ENCODE assay signal across 11 cellular contexts in the genomic region with DNA sequence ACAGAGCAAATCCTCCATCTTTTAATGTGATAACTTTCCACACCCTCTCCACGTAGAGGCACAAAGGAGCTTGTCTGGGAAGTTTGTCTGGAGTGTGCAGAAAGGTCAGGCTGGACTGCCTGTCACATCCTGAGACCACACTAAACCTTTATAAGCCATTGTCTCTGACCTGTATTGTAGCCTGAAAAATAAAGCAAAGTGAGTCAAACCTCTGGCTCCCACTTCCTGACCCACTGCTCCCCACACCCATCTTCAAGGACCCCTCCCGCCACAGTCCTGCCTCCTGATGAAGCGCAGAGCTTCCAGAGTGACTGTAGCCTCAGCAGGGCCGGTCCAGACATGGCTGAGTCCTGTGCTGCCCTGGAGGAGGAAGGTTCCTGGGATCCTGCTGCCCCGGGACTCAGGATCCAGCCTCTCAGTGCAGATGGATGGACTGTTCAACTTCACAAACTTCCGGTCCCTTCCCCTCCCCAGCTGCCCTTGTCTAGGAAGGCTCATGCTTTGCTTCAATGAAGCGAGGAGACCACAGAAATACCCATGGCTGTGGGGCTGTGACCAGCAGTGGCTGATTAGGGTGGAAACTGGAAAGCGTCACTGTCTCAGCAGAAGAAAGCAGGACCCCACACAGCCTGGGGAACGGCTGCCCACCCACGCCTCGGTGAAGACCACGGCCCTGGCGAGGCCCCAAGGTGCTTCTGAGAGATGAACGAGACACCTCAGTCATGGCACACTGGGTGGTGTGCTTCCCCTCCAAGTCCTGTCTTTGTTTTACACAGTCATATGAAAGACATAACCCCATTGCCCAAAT.
DNase-seq lines count a peak whose midpoint lies in the region; ATAC-seq, FAIRE-seq and TF ChIP-seq lines count a peak whose summit lies in the region.
"Had no signal": no experiment of that assay in that cellular context is flagged by ENCODE, and none has a peak within 500 bp of the region (broad histone marks: within the 10 kb centered on the region; RNA-seq: fewer than 3 reads in every experiment).

No MANE protein-coding gene starts in this region.

- H3K9ac ChIP-seq in BLaER1 = peak overlapping the region; percentile 51; the same call in 1 of the 2 replicates

- peaks cover 77% of the 10 kb centered on the region for H3K36me3 ChIP-seq in BLaER1
- peaks cover 46% of the 10 kb centered on the region for H3K36me3 ChIP-seq in RWPE2 (ENCODE audit: low read depth)

- peak overlapping the region; percentile 82 for H3K4me2 ChIP-seq in BLaER1

- TF ChIP-seq CTCF in RWPE2 (IDR thresholded peaks at IDR 0.05; ENCODE audit: poor library complexity, severe bottlenecking) = no peak

- H3K27me3 ChIP-seq in BLaER1 (no peaks in the 10 kb centered on the region), RWPE2 (ENCODE audit: insufficient read depth, poor library complexity, severe bottlenecking) (no peaks in the 10 kb centered on the region)
- H3K27me3 ChIP-seq: BE2C had no signal

- DNase-seq in GM19239 (ENCODE audit: insufficient read length, low spot score) (peak; percentile 35), RWPE2 (ENCODE audit: low spot score) (no peak), caudate nucleus (lab: John Stamatoyannopoulos, UW) (no peak), HuH-7 (ENCODE audit: low spot score) (no peak), NCI-H748 treated with DMSO at 0.1 percent for 48 hours (lab: John Stamatoyannopoulos, UW) (no peak)
- DNase-seq in stimulated activated CD4-positive, alpha-beta T cell treated with anti-CD3 and anti-CD28 coated beads, Interleukin-2, amount 100 ng/mL, for 48 hours = no peak
- DNase-seq: BE2C, H7 had no signal

- peak overlapping the region; percentile 70 for H3K27ac ChIP-seq in BLaER1
- peak overlapping the region; percentile 99 for H3K27ac ChIP-seq in RWPE2 (ENCODE audit: poor library complexity, severe bottlenecking)
- H3K27ac ChIP-seq in caudate nucleus (ENCODE audit: low read depth, low read length) = no peak overlapping the region

- H3K4me3 ChIP-seq in BLaER1 (peak overlapping the region; percentile 19; the same call in 1 of the 2 replicates), RWPE2 (ENCODE audit: severe bottlenecking) (no peak overlapping the region)

- H3K9me3 ChIP-seq in BLaER1 (no peaks in the 10 kb centered on the region), RWPE2 (ENCODE audit: severe bottlenecking) (no peaks in the 10 kb centered on the region)
- H3K9me3 ChIP-seq: BE2C had no signal

- FAIRE-seq in GM19239 (lab: Jason Lieb, UNC) = no peak
- FAIRE-seq: TTC549 had no signal

- ATAC-seq in HG02884 (IDR thresholded peaks at IDR 0.05; ENCODE audit: unreplicated experiment) (peak; percentile 90), RWPE2 (ENCODE audit: low read depth) (no peak)

- H3K4me1 ChIP-seq in BLaER1 (peaks cover 77% of the 10 kb centered on the region), RWPE2 (ENCODE audit: insufficient read depth, poor library complexity, severe bottlenecking) (peaks cover 52% of the 10 kb centered on the region)
- H3K4me1 ChIP-seq: BE2C had no signal

- H4K20me1 ChIP-seq in BLaER1 = peaks cover 38% of the 10 kb centered on the region
